8 cellular contexts compared by ENCODE assay signal in genomic region chrX:131746491-131746968, GRCh38.
DNase-seq lines count a peak whose midpoint lies in the region; ATAC-seq and TF ChIP-seq lines count a peak whose summit lies in the region.

No MANE protein-coding gene starts in this region.

- CTCF ChIA-PET in CD8-positive, alpha-beta memory T cell (lab: Charles Lee), result no interaction called here
- CTCF ChIA-PET in mammary epithelial cell (lab: Charles Lee; ENCODE audit: low non-redundant PET), result no interaction called here

- BruUV-seq in mammary epithelial cell (replicated peaks; lab: Mats Ljungman, UMichigan), result no TSS peak

- POLR2A ChIA-PET in CD8-positive, alpha-beta memory T cell (lab: Charles Lee), result no interaction called here

- H3K27me3 Mint-ChIP-seq in CD8-positive, alpha-beta memory T cell, result peaks cover 0 to 2% of the 10 kb centered on the region in 2 donors
- H3K27me3 Mint-ChIP-seq in stimulated activated memory B cell treated with anti-CD40 and anti-IgM and Interleukin-4, amounts not matched to agents 10 μg/mL and 1 μg/mL and 100 μg/mL, for 72 hours, result no peaks in the 10 kb centered on the region

- no peak overlapping the region for H3K4me3 ChIP-seq in CD8-positive, alpha-beta memory T cell (ENCODE audit: low read length)
- peak overlapping the region; percentile 54 to 66 (median 57) for H3K4me3 ChIP-seq in mammary epithelial cell (replicated peaks in 1 of 3; ENCODE audit: insufficient read depth in 1 of 3, low read depth in 2 of 3, low read length in 3 of 3)

- no peak overlapping the region for H3K27ac ChIP-seq in CD8-positive, alpha-beta memory T cell (ENCODE audit: low read depth, low read length)
- H3K27ac ChIP-seq in mammary epithelial cell (ENCODE audit: insufficient read depth, low read depth, low read length), result peak overlapping the region; percentile 57

- H3K4me1 ChIP-seq in CD8-positive, alpha-beta memory T cell (ENCODE audit: insufficient read depth, low read length), result no peaks in the 10 kb centered on the region
- H3K4me1 ChIP-seq in mammary epithelial cell (ENCODE audit: insufficient read depth, low read length), result no peaks in the 10 kb centered on the region

- peak; percentile 22 to 45 for TF ChIP-seq CTCF in mammary epithelial cell (conservative IDR thresholded peaks at IDR 0.05 in 1 of 2, IDR thresholded peaks at IDR 0.05 in 1 of 2; ENCODE audit: extremely low read depth in 1 of 2, insufficient read depth in 1 of 2, low read depth in 1 of 2, low read length in 2 of 2)

- H3K4me2 ChIP-seq in mammary epithelial cell (ENCODE audit: insufficient read depth, low read depth, low read length), result peak overlapping the region; percentile 77

- H3K36me3 ChIP-seq in CD8-positive, alpha-beta memory T cell (ENCODE audit: insufficient read depth, low read length), result no peaks in the 10 kb centered on the region
- no peaks in the 10 kb centered on the region for H3K36me3 ChIP-seq in mammary epithelial cell (ENCODE audit: insufficient read depth, low read length)

- no peaks in the 10 kb centered on the region for H4K20me1 ChIP-seq in mammary epithelial cell (ENCODE audit: insufficient read depth, low read length)

- peak overlapping the region in 5 of 7 donors; percentile 93 to 99 (median 95) for H3K4me3 Mint-ChIP-seq in CD8-positive, alpha-beta memory T cell
- H3K4me3 Mint-ChIP-seq in stimulated activated memory B cell treated with anti-CD40 and anti-IgM and Interleukin-4, amounts not matched to agents 10 μg/mL and 1 μg/mL and 100 μg/mL, for 72 hours, result no peak overlapping the region

- no peaks in the 10 kb centered on the region for H3K79me2 ChIP-seq in mammary epithelial cell (ENCODE audit: insufficient read depth, low read length)

- H3K9me3 Mint-ChIP-seq in CD8-positive, alpha-beta memory T cell, result peaks cover 0 to 2% (median 0%) of the 10 kb centered on the region in 5 donors
- no peaks in the 10 kb centered on the region for H3K9me3 Mint-ChIP-seq in stimulated activated memory B cell treated with anti-CD40 and anti-IgM and Interleukin-4, amounts not matched to agents 10 μg/mL and 1 μg/mL and 100 μg/mL, for 72 hours

- H3K27ac Mint-ChIP-seq in CD8-positive, alpha-beta memory T cell, result peak overlapping the region in 6 of 8 donors; percentile 91 to 98 (median 94)
- no peak overlapping the region for H3K27ac Mint-ChIP-seq in stimulated activated memory B cell treated with anti-CD40 and anti-IgM and Interleukin-4, amounts not matched to agents 10 μg/mL and 1 μg/mL and 100 μg/mL, for 72 hours

- H3K9ac ChIP-seq in mammary epithelial cell (ENCODE audit: insufficient read depth, low read length), result peak overlapping the region; percentile 43

- no peaks in the 10 kb centered on the region for H3K27me3 ChIP-seq in CD8-positive, alpha-beta memory T cell (ENCODE audit: insufficient read depth, low read length, poor library complexity, severe bottlenecking)
- no peaks in the 10 kb centered on the region for H3K27me3 ChIP-seq in mammary epithelial cell (ENCODE audit: insufficient read depth, low read length)

- peaks cover 0 to 12% (median 7%) of the 10 kb centered on the region in 3 donors for H3K4me1 Mint-ChIP-seq in CD8-positive, alpha-beta memory T cell
- no peaks in the 10 kb centered on the region for H3K4me1 Mint-ChIP-seq in stimulated activated memory B cell treated with anti-CD40 and anti-IgM and Interleukin-4, amounts not matched to agents 10 μg/mL and 1 μg/mL and 100 μg/mL, for 72 hours

- H2AFZ ChIP-seq in mammary epithelial cell (ENCODE audit: low read depth, low read length), result peak overlapping the region; percentile 95

- dilution Hi-C loops in mammary epithelial cell (cut with HindIII; ENCODE audit: low sequenced_read_pairs), result no loop called here

- peak; percentile 46 for ATAC-seq in GM21717 (IDR thresholded peaks at IDR 0.05; ENCODE audit: unreplicated experiment)
- no peak for ATAC-seq in stimulated activated memory B cell treated with anti-CD40 and anti-IgM and Interleukin-4, amounts not matched to agents 10 μg/mL and 1 μg/mL and 100 μg/mL, for 72 hours

- peak in 2 of 5 donors; percentile 82 to 83 for DNase-seq in CD8-positive, alpha-beta memory T cell
- DNase-seq in NCI-H226, result peak; percentile 54
- DNase-seq in mammary epithelial cell, result peak; percentile 79
- DNase-seq in retina, result peak; percentile 94
- no peak for DNase-seq in epidermal melanocyte (ENCODE audit: insufficient read length, low spot score)
- no peak for DNase-seq in activated naive CD4-positive, alpha-beta T cell treated with Interleukin-2 at 50 U/mL for 16 hours

- intact Hi-C loops in mammary epithelial cell (cut with micrococcal nuclease), result loop anchor here (1.0 kb wide), 3 partner anchors 17 to 42 kb away; no protein-coding TSS in a partner anchor

- in situ Hi-C loops in mammary epithelial cell (cut with MboI; ENCODE audit: low sequenced_read_pairs in 2 of 2), result no loop called here

- 41% methylated on average over 14 of the region's 14 CpGs for WGBS in mammary epithelial cell (ENCODE audit: low coverage, missing lambda C conversion rate)

- no peaks in the 10 kb centered on the region for H3K36me3 Mint-ChIP-seq in CD8-positive, alpha-beta memory T cell
- no peaks in the 10 kb centered on the region for H3K36me3 Mint-ChIP-seq in stimulated activated memory B cell treated with anti-CD40 and anti-IgM and Interleukin-4, amounts not matched to agents 10 μg/mL and 1 μg/mL and 100 μg/mL, for 72 hours

- H3K9me3 ChIP-seq in CD8-positive, alpha-beta memory T cell (ENCODE audit: low read length), result no peaks in the 10 kb centered on the region
- H3K9me3 ChIP-seq in mammary epithelial cell (replicated peaks; ENCODE audit: insufficient read depth, low read length), result no peaks in the 10 kb centered on the region

Comparison
In these comparisons a context has a peak if more than half of its experiments do, and no peak if none do; other contexts are left out.
1. DNase-seq: peak in NCI-H226 (single experiment), mammary epithelial cell (single experiment) and retina (single experiment); none in epidermal melanocyte (single experiment) and activated naive CD4-positive, alpha-beta T cell treated with Interleukin-2 at 50 U/mL for 16 hours (single experiment).